Comparison of ENCODE assay signal across 14 cellular contexts in the genomic region with DNA sequence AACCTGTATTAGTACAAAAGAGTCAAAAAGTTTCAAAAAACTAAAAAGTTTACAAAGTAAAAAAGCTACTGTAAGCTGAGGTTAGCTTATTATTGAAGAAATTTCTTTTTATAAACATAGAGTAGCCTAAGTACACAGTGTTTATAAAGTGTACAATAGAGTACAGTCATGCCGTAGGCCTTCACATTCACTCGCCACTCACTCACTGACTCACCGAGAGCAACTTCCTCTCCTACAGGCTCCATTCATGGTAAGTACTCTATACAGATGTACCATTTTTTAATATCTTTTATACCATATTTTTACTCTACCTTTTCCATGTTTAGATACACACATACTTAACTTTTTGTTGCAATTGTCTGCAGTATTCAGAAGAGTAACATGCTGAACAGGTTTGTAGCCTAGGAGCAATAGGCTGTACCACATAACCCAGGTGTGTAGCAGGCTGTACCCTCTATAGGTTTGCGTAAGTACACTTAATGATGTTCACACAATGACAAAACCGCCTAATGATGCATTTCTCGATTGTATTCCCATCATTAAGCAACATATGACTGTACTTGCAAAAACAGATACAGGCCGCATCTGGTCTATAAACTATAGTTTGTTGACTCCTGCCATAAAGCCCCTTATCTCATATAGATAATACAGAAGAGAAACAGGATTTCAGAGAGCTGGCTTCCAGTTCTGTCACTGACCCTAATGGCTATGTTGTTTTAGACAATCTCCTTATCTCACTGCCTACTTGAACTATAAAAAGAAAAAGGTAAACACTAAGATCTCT.
DNase-seq lines count a peak whose midpoint lies in the region; ATAC-seq, FAIRE-seq and TF ChIP-seq lines count a peak whose summit lies in the region.
"Had no signal": no experiment of that assay in that cellular context is flagged by ENCODE, and none has a peak within 500 bp of the region (broad histone marks: within the 10 kb centered on the region; RNA-seq: fewer than 3 reads in every experiment).

No MANE protein-coding gene starts in this region.

- H3K4me1 Mint-ChIP-seq in activated CD4-positive, alpha-beta memory T cell treated with anti-CD3 and anti-CD28 coated beads for 36 hours (ENCODE audit: low read depth), result no peaks in the 10 kb centered on the region

- dilution Hi-C loops in endothelial cell of umbilical vein (cut with MboI; ENCODE audit: extremely low pct_ligation_motif_present, low sequenced_read_pairs), result no loop called here

- DNase-seq in DMS53 treated with DMSO at 0.1 percent for 48 hours (lab: John Stamatoyannopoulos, UW; ENCODE audit: unreplicated experiment) (peak; percentile 29), NCI-H748 treated with DMSO at 0.1 percent for 48 hours (lab: John Stamatoyannopoulos, UW) (peak; percentile 7), endothelial cell of umbilical vein (ENCODE audit: low read depth, low spot score) (peak; percentile 87), myocyte (ENCODE audit: low read depth) (peak; percentile 5), erythroblast (lab: John Stamatoyannopoulos, UW) (no peak)
- DNase-seq in activated CD4-positive, alpha-beta memory T cell treated with anti-CD3 and anti-CD28 coated beads for 36 hours, result no peak
- DNase-seq: CD8-positive, alpha-beta T cell; heart right ventricle; NCI-H2029 treated with DMSO at 0.1 percent for 48 hours; stimulated activated CD8-positive, alpha-beta memory T cell treated with anti-CD3 and anti-CD28 coated beads, Interleukin-4, amount 100 ng/mL, for 48 hours; WERI-Rb-1 had no signal

- no peak overlapping the region for H3K4me3 Mint-ChIP-seq in activated CD4-positive, alpha-beta memory T cell treated with anti-CD3 and anti-CD28 coated beads for 36 hours
- H3K4me3 Mint-ChIP-seq: CD8-positive, alpha-beta T cell had no signal

- TF ChIP-seq POLR2A in endothelial cell of umbilical vein (IDR thresholded peaks at IDR 0.05; ENCODE audit: low read depth, low read length) (no peak), erythroblast (IDR thresholded peaks at IDR 0.05; ENCODE audit: low read length) (no peak)

- H3K9ac ChIP-seq in endothelial cell of umbilical vein (replicated peaks; ENCODE audit: extremely low read depth, insufficient read depth, low read length), result no peak overlapping the region

- no peaks in the 10 kb centered on the region for H3K9me3 ChIP-seq in endothelial cell of umbilical vein (replicated peaks; ENCODE audit: control insufficient read depth, insufficient read depth, low read length)

- H3K9me3 Mint-ChIP-seq in activated CD4-positive, alpha-beta memory T cell treated with anti-CD3 and anti-CD28 coated beads for 36 hours, result peaks cover 3% of the 10 kb centered on the region

- H3K9me1 ChIP-seq in endothelial cell of umbilical vein (replicated peaks; ENCODE audit: control insufficient read depth, extremely low read depth, insufficient read depth, low read length), result no peaks in the 10 kb centered on the region

- no peak overlapping the region for H3K27ac Mint-ChIP-seq in activated CD4-positive, alpha-beta memory T cell treated with anti-CD3 and anti-CD28 coated beads for 36 hours
- H3K27ac Mint-ChIP-seq: CD8-positive, alpha-beta T cell had no signal

- H2AFZ ChIP-seq in endothelial cell of umbilical vein (ENCODE audit: low read depth, low read length), result no peak overlapping the region

- no peak overlapping the region for H3K4me3 ChIP-seq in endothelial cell of umbilical vein (replicated peaks in 1 of 3; ENCODE audit: insufficient read depth in 1 of 3, low read depth in 1 of 3, low read length in 3 of 3)
- H3K4me3 ChIP-seq: heart right ventricle had no signal

- ATAC-seq in GM21737 (IDR thresholded peaks at IDR 0.05; ENCODE audit: unreplicated experiment) (no peak), HG02981 (IDR thresholded peaks at IDR 0.05; ENCODE audit: unreplicated experiment) (no peak)
- ATAC-seq: CD8-positive, alpha-beta T cell; heart right ventricle had no signal

- peaks cover 20% of the 10 kb centered on the region for H3K4me1 ChIP-seq in endothelial cell of umbilical vein (ENCODE audit: control insufficient read depth, extremely low read depth, insufficient read depth, low read length)
- H3K4me1 ChIP-seq: heart right ventricle had no signal

- TF ChIP-seq CTCF in endothelial cell of umbilical vein (IDR thresholded peaks at IDR 0.05; ENCODE audit: extremely low read depth in 1 of 2, insufficient read depth in 1 of 2, low read depth in 1 of 2, low read length in 2 of 2), result no peak

- peak overlapping the region; percentile 63 for H3K27ac ChIP-seq in endothelial cell of umbilical vein (ENCODE audit: insufficient read depth, low read depth, low read length)
- H3K27ac ChIP-seq: heart right ventricle, WERI-Rb-1 had no signal

- FAIRE-seq in endothelial cell of umbilical vein (lab: Jason Lieb, UNC), result peak; percentile 83
- FAIRE-seq: HTR-8/SVneo had no signal

- intact Hi-C loops in endothelial cell of umbilical vein (cut with micrococcal nuclease), result loop anchor here (1.0 to 5.0 kb wide), 4 partner anchors 43 to 220 kb away; no protein-coding TSS in a partner anchor
- intact Hi-C loops in activated CD4-positive, alpha-beta memory T cell treated with anti-CD3 and anti-CD28 coated beads for 36 hours (cut with micrococcal nuclease), result no loop called here

- BruUV-seq in endothelial cell of umbilical vein (replicated peaks; lab: Mats Ljungman, UMichigan), result no TSS peak

- H4K20me1 ChIP-seq in endothelial cell of umbilical vein (replicated peaks; ENCODE audit: control insufficient read depth, extremely low read depth, insufficient read depth, low read length), result no peaks in the 10 kb centered on the region

- no peaks in the 10 kb centered on the region for H3K36me3 Mint-ChIP-seq in activated CD4-positive, alpha-beta memory T cell treated with anti-CD3 and anti-CD28 coated beads for 36 hours
- H3K36me3 Mint-ChIP-seq: CD8-positive, alpha-beta T cell had no signal

- H3K4me2 ChIP-seq in endothelial cell of umbilical vein (ENCODE audit: insufficient read depth, low read length), result peak overlapping the region; percentile 42

- POLR2A ChIA-PET in endothelial cell of umbilical vein (lab: Charles Lee), result no interaction called here
- POLR2A ChIA-PET in activated CD4-positive, alpha-beta memory T cell treated with anti-CD3 and anti-CD28 coated beads for 36 hours (lab: Charles Lee), result no interaction called here

- CTCF ChIA-PET in endothelial cell of umbilical vein (lab: Charles Lee), result interaction anchor here (1.0 to 1.8 kb wide), 3 partner anchors 16 to 106 kb away, joined by 4 to 7 read pairs (median 7); no protein-coding TSS in a partner anchor
- CTCF ChIA-PET in activated CD4-positive, alpha-beta memory T cell treated with anti-CD3 and anti-CD28 coated beads for 36 hours (lab: Charles Lee), result no interaction called here

- no peaks in the 10 kb centered on the region for H3K27me3 ChIP-seq in endothelial cell of umbilical vein (ENCODE audit: control insufficient read depth in 2 of 2, insufficient read depth in 2 of 2, low read length in 2 of 2)
- H3K27me3 ChIP-seq: heart right ventricle had no signal

- no peaks in the 10 kb centered on the region for H3K27me3 Mint-ChIP-seq in activated CD4-positive, alpha-beta memory T cell treated with anti-CD3 and anti-CD28 coated beads for 36 hours

- no peaks in the 10 kb centered on the region for H3K36me3 ChIP-seq in endothelial cell of umbilical vein (ENCODE audit: control insufficient read depth in 2 of 2, extremely low read depth in 1 of 2, insufficient read depth in 2 of 2, low read length in 2 of 2)
- H3K36me3 ChIP-seq: heart right ventricle, WERI-Rb-1 had no signal

- no peaks in the 10 kb centered on the region for H3K79me2 ChIP-seq in endothelial cell of umbilical vein (ENCODE audit: control insufficient read depth, insufficient read depth, low read length)

TF ChIP-seq in endothelial cell of umbilical vein, 7 proteins besides CTCF, POLR2A, EP300 and RAD21:
- TF ChIP-seq EZH2 (IDR thresholded peaks at IDR 0.05; ENCODE audit: borderline replicate concordance, low read depth, low read length, severe bottlenecking) (no peak), POLR2AphosphoS5 (IDR thresholded peaks at IDR 0.05; ENCODE audit: insufficient read depth, low read depth, low read length) (peak; percentile 50), FOS (IDR thresholded peaks at IDR 0.05; ENCODE audit: borderline replicate concordance, insufficient read depth, low read length) (peak; percentile 98), MYC (IDR thresholded peaks at IDR 0.05; ENCODE audit: low read depth, low read length) (no peak), JUN (IDR thresholded peaks at IDR 0.05; ENCODE audit: borderline replicate concordance, insufficient read depth, insufficient read length, low read depth) (peak; percentile 88), GATA2 (IDR thresholded peaks at IDR 0.05; ENCODE audit: insufficient read depth, insufficient read length, low read depth, low read length) (peak; percentile 4)
- TF ChIP-seq, protein P1, sequence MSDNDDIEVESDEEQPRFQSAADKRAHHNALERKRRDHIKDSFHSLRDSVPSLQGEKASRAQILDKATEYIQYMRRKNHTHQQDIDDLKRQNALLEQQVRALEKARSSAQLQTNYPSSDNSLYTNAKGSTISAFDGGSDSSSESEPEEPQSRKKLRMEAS (IDR thresholded peaks at IDR 0.05; ENCODE audit: insufficient read depth, insufficient read length), result no peak

Comparison
In these comparisons a context has a peak if more than half of its experiments do, and no peak if none do; other contexts are left out.
1. DNase-seq: peak in DMS53 treated with DMSO at 0.1 percent for 48 hours (single experiment), NCI-H748 treated with DMSO at 0.1 percent for 48 hours (single experiment), endothelial cell of umbilical vein (single experiment) and myocyte (single experiment); none in erythroblast (0 of 2) and activated CD4-positive, alpha-beta memory T cell treated with anti-CD3 and anti-CD28 coated beads for 36 hours (single experiment).